ENCODE assay signal across 15 cellular contexts in genomic region chr1:78168306-78168705, GRCh38.
"Had no signal": no experiment of that assay in that cellular context is flagged by ENCODE, and none has a peak within 500 bp of the region (broad histone marks: within the 10 kb centered on the region; RNA-seq: fewer than 3 reads in every experiment).

No MANE protein-coding gene starts in this region.

- H3K27me3 ChIP-seq: heart left ventricle had no signal

- H3K4me3 ChIP-seq: heart left ventricle, mucosa of descending colon had no signal

- H3K4me3 Mint-ChIP-seq: activated naive CD4-positive, alpha-beta T cell treated with anti-CD3 and anti-CD28 coated beads, Interleukin-2, amount 50 U/mL, for 24 hours; brain; dendritic cell treated with granulocyte-macrophage colony-stimulating factor and Interleukin-4, amounts not matched to agents 40 ng/mL and 50 ng/mL, for 4 days; endodermal cell; natural killer cell; T-helper 17 cell had no signal

- DNase-seq: activated CD4-positive, alpha-beta T cell treated with anti-CD3 and anti-CD28 coated beads, Interleukin-2, amount 50 U/mL, for 4 hours; activated effector memory CD4-positive, alpha-beta T cell treated with Interleukin-2 at 50 U/mL for 16 hours; activated T-cell treated with anti-CD3 and anti-CD28 coated beads, Interleukin-2, amount 50 U/mL, for 1 hour; endodermal cell; heart left ventricle; mucosa of descending colon; natural killer cell; occipital lobe; T-helper 17 cell had no signal

- H3K36me3 Mint-ChIP-seq: brain, natural killer cell had no signal

- H3K27ac ChIP-seq: heart left ventricle had no signal

- H3K36me3 ChIP-seq: heart left ventricle had no signal

- H3K9me3 ChIP-seq: mucosa of descending colon had no signal

- H3K27me3 Mint-ChIP-seq: brain; dendritic cell treated with granulocyte-macrophage colony-stimulating factor and Interleukin-4, amounts not matched to agents 40 ng/mL and 50 ng/mL, for 4 days had no signal

- FAIRE-seq: frontal cortex, TTC549 had no signal

- H3K27ac Mint-ChIP-seq: activated naive CD4-positive, alpha-beta T cell treated with anti-CD3 and anti-CD28 coated beads, Interleukin-2, amount 50 U/mL, for 24 hours; brain; dendritic cell treated with granulocyte-macrophage colony-stimulating factor and Interleukin-4, amounts not matched to agents 40 ng/mL and 50 ng/mL, for 4 days; endodermal cell; natural killer cell; T-helper 17 cell had no signal

- H3K4me1 Mint-ChIP-seq: activated naive CD4-positive, alpha-beta T cell treated with anti-CD3 and anti-CD28 coated beads, Interleukin-2, amount 50 U/mL, for 24 hours; endodermal cell; natural killer cell; T-helper 17 cell had no signal

- ATAC-seq: activated CD4-positive, CD25-positive, alpha-beta regulatory T cell treated with anti-CD3 and anti-CD28 coated beads, Interleukin-2, amount 50 U/mL, for 24 hours; heart left ventricle; mucosa of descending colon; natural killer cell; T-helper 17 cell had no signal

- H3K9me3 Mint-ChIP-seq: activated naive CD4-positive, alpha-beta T cell treated with anti-CD3 and anti-CD28 coated beads, Interleukin-2, amount 50 U/mL, for 24 hours; dendritic cell treated with granulocyte-macrophage colony-stimulating factor and Interleukin-4, amounts not matched to agents 40 ng/mL and 50 ng/mL, for 4 days; endodermal cell; natural killer cell had no signal

- H3K4me1 ChIP-seq: heart left ventricle had no signal
